8 cellular contexts compared by ENCODE assay signal in genomic region chr4:168408620-168409019, GRCh38.
DNase-seq lines count a peak whose midpoint lies in the region; ATAC-seq and TF ChIP-seq lines count a peak whose summit lies in the region.

No MANE protein-coding gene starts in this region.

- H3K27me3 ChIP-seq in SJCRH30 (no peaks in the 10 kb centered on the region), heart right ventricle (no peaks in the 10 kb centered on the region)

- peak overlapping the region; percentile 52 for H3K27ac ChIP-seq in SJCRH30
- H3K27ac ChIP-seq in heart right ventricle, result peak overlapping the region; percentile 41 to 91 (median 81)

- intact Hi-C loops in heart right ventricle (cut with DNase I), result loop anchor here in 4 of 10 donors (2.0 to 10.0 kb wide), 6 partner anchors 90 to 1064 kb away; partner anchors contain the start of gene DDX60 (in 4 of the 4)

- peak; percentile 90 to 96 (median 94) for ATAC-seq in heart right ventricle

- H3K9me3 ChIP-seq in SJCRH30 (replicated peaks) (no peaks in the 10 kb centered on the region), heart right ventricle (no peaks in the 10 kb centered on the region)

- H3K27ac Mint-ChIP-seq in HFFc6, result peak overlapping the region; percentile 94

- no peaks in the 10 kb centered on the region for H3K36me3 ChIP-seq in SJCRH30
- H3K36me3 ChIP-seq in heart right ventricle, result peaks cover 0 to 97% (median 0%) of the 10 kb centered on the region in 9 donors

- WGBS in heart right ventricle, 2 donors, result 8 to 15% methylated on average over 3 of the region's 3 CpGs

- H3K36me3 Mint-ChIP-seq in HFFc6 (ENCODE audit: low read depth), result peaks cover 19% of the 10 kb centered on the region; the same call in 1 of the 2 replicates

- no peak for TF ChIP-seq CTCF in HFFc6 (IDR thresholded peaks at IDR 0.05)
- TF ChIP-seq CTCF in heart right ventricle (IDR thresholded peaks at IDR 0.05), result no peak

- H3K4me1 Mint-ChIP-seq in HFFc6 (ENCODE audit: low read depth), result peaks cover 34% of the 10 kb centered on the region

- no peaks in the 10 kb centered on the region for H3K27me3 Mint-ChIP-seq in HFFc6 (ENCODE audit: insufficient read depth)

- H3K9me3 Mint-ChIP-seq in HFFc6, result no peaks in the 10 kb centered on the region

- DNase-seq in HFFc6 (peak; percentile 95), SJCRH30 (peak; percentile 87 to 94), heart right ventricle (peak in 1 of 2 donors; percentile 60), stromal cell of bone marrow (ENCODE audit: low read depth) (peak; percentile 95), SIG-M5 (lab: John Stamatoyannopoulos, UW) (no peak), C1 segment of cervical spinal cord (lab: John Stamatoyannopoulos, UW) (no peak)
- DNase-seq in NK-92 treated with Interleukin-12 subunit alpha and Interleukin-12 subunit beta, amount 100 ng/mL, for 24 hours (lab: John Stamatoyannopoulos, UW), result no peak
- DNase-seq in activated T-cell treated with anti-CD3 and anti-CD28 coated beads, Interleukin-2, amount 50 U/mL, for 1 hour, result no peak

- no peak overlapping the region for H3K4me3 ChIP-seq in SJCRH30
- H3K4me3 ChIP-seq in heart right ventricle, result peak overlapping the region in 4 of 10 donors; percentile 2 to 31 (median 8)

- peaks cover 18% of the 10 kb centered on the region for H3K4me1 ChIP-seq in SJCRH30
- peaks cover 0 to 44% (median 20%) of the 10 kb centered on the region in 9 donors for H3K4me1 ChIP-seq in heart right ventricle

- H3K4me3 Mint-ChIP-seq in HFFc6, result peak overlapping the region; percentile 69

Comparison
In these comparisons a context has a peak if more than half of its experiments do, and no peak if none do; other contexts are left out.
1. DNase-seq: peak in HFFc6 (single experiment), SJCRH30 (2 of 2) and stromal cell of bone marrow (single experiment); none in NK-92 treated with Interleukin-12 subunit alpha and Interleukin-12 subunit beta, amount 100 ng/mL, for 24 hours (single experiment), activated T-cell treated with anti-CD3 and anti-CD28 coated beads, Interleukin-2, amount 50 U/mL, for 1 hour (single experiment), SIG-M5 (single experiment) and C1 segment of cervical spinal cord (0 of 14).